ENCODE assay signal across 23 cellular contexts in genomic region chr9:116090030-116090770, GRCh38.
A peak's percentile ranks its signal among the peaks of the same experiment; 100 is the strongest.
DNase-seq lines count a peak whose midpoint lies in the region; ATAC-seq and TF ChIP-seq lines count a peak whose summit lies in the region.
"Had no signal": no experiment of that assay in that cellular context is flagged by ENCODE, and none has a peak within 500 bp of the region (broad histone marks: within the 10 kb centered on the region; RNA-seq: fewer than 3 reads in every experiment).

No MANE protein-coding gene starts in this region.

- no peak for TF ChIP-seq POLR2A in suprapubic skin (IDR thresholded peaks at IDR 0.05)

- WGBS in suprapubic skin, result 92% methylated on average over 1 of the region's 1 CpG

- no peaks in the 10 kb centered on the region for H3K36me3 ChIP-seq in suprapubic skin
- H3K36me3 ChIP-seq: HAP-1 had no signal

- DNase-seq in Right ventricle myocardium inferior (ENCODE audit: missing footprints) (no peak), cardiac septum (ENCODE audit: low spot score) (no peak), HT1080 (ENCODE audit: low read depth) (peak; percentile 29), fibroblast of mammary gland (ENCODE audit: low read depth) (peak; percentile 29), suprapubic skin (ENCODE audit: low spot score in 2 of 2) (no peak), epidermal melanocyte (ENCODE audit: insufficient read length, low spot score) (no peak)
- DNase-seq: 8988T, DMS153, DND-41, GM23248, HFFc6, KG1, NCI-H1048, NCI-H1417 treated with DMSO at 0.1 percent for 48 hours, NCI-H1694 treated with DMSO at 0.1 percent for 48 hours, NCI-H2081, NCI-H2227 treated with DMSO at 0.1 percent for 48 hours, NCI-H510A, NCI-H69, RPMI8226, SHP77 treated with DMSO at 0.1 percent for 48 hours had no signal

- peaks cover 3% of the 10 kb centered on the region for H3K4me1 ChIP-seq in suprapubic skin
- H3K4me1 ChIP-seq: HAP-1 had no signal

- ATAC-seq in Right ventricle myocardium inferior (peak; percentile 48), HG02571 (IDR thresholded peaks at IDR 0.05; ENCODE audit: unreplicated experiment) (no peak)

- H3K4me3 ChIP-seq in fibroblast of mammary gland (ENCODE audit: control insufficient read depth, low read depth, low read length) (no peak overlapping the region), suprapubic skin (no peak overlapping the region)
- H3K4me3 ChIP-seq: GM23248, HAP-1 had no signal

- intact Hi-C loops in Right ventricle myocardium inferior (cut with DNase I) (no loop called here), cardiac septum (cut with DNase I) (no loop called here)

- H3K27me3 ChIP-seq in suprapubic skin, result no peaks in the 10 kb centered on the region

- TF ChIP-seq EP300 in suprapubic skin (IDR thresholded peaks at IDR 0.05), result no peak

- peak overlapping the region; percentile 27 for H3K27ac ChIP-seq in suprapubic skin
- H3K27ac ChIP-seq: GM23248 had no signal

- TF ChIP-seq CTCF in fibroblast of mammary gland (conservative IDR thresholded peaks at IDR 0.05; ENCODE audit: control insufficient read depth, insufficient read depth, low read depth, low read length) (no peak), suprapubic skin (IDR thresholded peaks at IDR 0.05) (no peak)

- H3K9me3 ChIP-seq in suprapubic skin, result no peaks in the 10 kb centered on the region
- H3K9me3 ChIP-seq: HAP-1 had no signal

Comparison
In these comparisons a context has a peak if more than half of its experiments do, and no peak if none do; other contexts are left out.
1. DNase-seq: peak in HT1080 (single experiment) and fibroblast of mammary gland (single experiment); none in Right ventricle myocardium inferior (single experiment), cardiac septum (single experiment), suprapubic skin (0 of 2) and epidermal melanocyte (single experiment).